18 cellular contexts compared by ENCODE assay signal in the genomic region with DNA sequence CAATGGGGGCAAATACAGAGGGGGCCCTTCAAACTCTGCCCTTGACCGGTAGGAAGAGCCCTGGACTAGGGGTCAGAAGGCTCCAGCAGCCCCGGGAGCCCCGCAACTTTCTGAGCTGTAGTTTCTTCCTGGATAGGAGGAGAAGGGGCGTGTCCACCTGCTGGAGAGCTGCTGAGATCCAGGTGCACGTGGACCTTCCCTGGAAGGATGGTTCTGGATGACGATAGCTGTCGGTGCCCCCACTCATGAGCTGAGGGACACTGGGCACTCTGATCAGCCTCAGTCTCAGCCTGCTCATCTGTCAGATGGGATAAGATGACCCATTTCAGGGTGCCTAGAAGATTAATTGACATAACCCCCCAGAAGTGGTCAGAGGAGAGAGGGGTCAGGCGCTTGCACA.
DNase-seq lines count a peak whose midpoint lies in the region; ATAC-seq, FAIRE-seq and TF ChIP-seq lines count a peak whose summit lies in the region.
"Had no signal": no experiment of that assay in that cellular context is flagged by ENCODE, and none has a peak within 500 bp of the region (broad histone marks: within the 10 kb centered on the region; RNA-seq: fewer than 3 reads in every experiment).

No MANE protein-coding gene starts in this region.

- H2AFZ ChIP-seq in HepG2 (ENCODE audit: low read length) = no peak overlapping the region
- no peak overlapping the region for H2AFZ ChIP-seq in neuronal stem cell (ENCODE audit: low read length)
- H2AFZ ChIP-seq: GM23248 had no signal

- H3K14ac ChIP-seq in neuronal stem cell (ENCODE audit: low read length) = no peak overlapping the region

- no peaks in the 10 kb centered on the region for H3K79me1 ChIP-seq in neuronal stem cell (ENCODE audit: low read depth, low read length)

- H3K27ac ChIP-seq in right atrium auricular region (no peak overlapping the region), HepG2 (ENCODE audit: extremely low read length, insufficient read depth, low read length) (no peak overlapping the region), neuronal stem cell (replicated peaks; ENCODE audit: low read length) (no peak overlapping the region)
- H3K27ac ChIP-seq: BLaER1 treated with 17β-estradiol and CSF1 and Interleukin-3, amounts not matched to agents 10 nM and 100 nM; GM23248 had no signal

- no peaks in the 10 kb centered on the region for H3K79me2 ChIP-seq in HepG2 (ENCODE audit: insufficient read depth, low read length)

- H3K4me2 ChIP-seq in HepG2 (ENCODE audit: low read depth, low read length) = no peak overlapping the region
- no peak overlapping the region for H3K4me2 ChIP-seq in neuronal stem cell (ENCODE audit: insufficient read depth, low read length, poor library complexity, severe bottlenecking)
- H3K4me2 ChIP-seq: BLaER1 treated with 17β-estradiol and CSF1 and Interleukin-3, amounts not matched to agents 10 nM and 100 nM had no signal

- TF ChIP-seq CTCF in right atrium auricular region (IDR thresholded peaks at IDR 0.05) = no peak
- no peak for TF ChIP-seq CTCF in HepG2 (CRISPR knock-in tag; IDR thresholded peaks at IDR 0.05)

- peaks cover 3% of the 10 kb centered on the region; the same call in 1 of the 2 replicates for H4K20me1 ChIP-seq in HepG2 (ENCODE audit: insufficient read depth, low read length)
- H4K20me1 ChIP-seq: BLaER1 treated with 17β-estradiol and CSF1 and Interleukin-3, amounts not matched to agents 10 nM and 100 nM had no signal

- H4K8ac ChIP-seq in neuronal stem cell (ENCODE audit: low read depth, low read length) = no peak overlapping the region

- H3K9me3 ChIP-seq in right atrium auricular region (no peaks in the 10 kb centered on the region), HepG2 (ENCODE audit: low read length) (peaks cover 5% of the 10 kb centered on the region; the same call in 1 of the 2 replicates), neuronal stem cell (replicated peaks in 1 of 2; ENCODE audit: control insufficient read depth in 2 of 2, insufficient read depth in 1 of 2, low read depth in 1 of 2, low read length in 2 of 2) (peaks cover 3 to 5% of the 10 kb centered on the region in 2 donors)

- no peak overlapping the region for H3K18ac ChIP-seq in neuronal stem cell (ENCODE audit: low read length)

- H3K23ac ChIP-seq in neuronal stem cell (ENCODE audit: low read depth, low read length, poor library complexity) = no peak overlapping the region

- intact Hi-C loops in left ventricle myocardium superior (cut with micrococcal nuclease) = no loop called here
- intact Hi-C loops in HepG2 (cut with micrococcal nuclease; ENCODE audit: unreplicated experiment) = no loop called here

- ATAC-seq in left ventricle myocardium superior = no peak
- no peak for ATAC-seq in HepG2
- ATAC-seq: GM12878 had no signal

- H3K4ac ChIP-seq in neuronal stem cell (ENCODE audit: low read length) = no peak overlapping the region

- H3K9ac ChIP-seq in HepG2 (ENCODE audit: insufficient read depth, low read depth, low read length) (no peak overlapping the region), neuronal stem cell (ENCODE audit: low read depth, low read length, poor library complexity) (no peak overlapping the region)
- H3K9ac ChIP-seq: BLaER1 treated with 17β-estradiol and CSF1 and Interleukin-3, amounts not matched to agents 10 nM and 100 nM; GM23248 had no signal

- BruUV-seq in HepG2 (replicated peaks; lab: Mats Ljungman, UMichigan) = no TSS peak

- POLR2A ChIA-PET in HepG2 (lab: Yijun Ruan, JAX) = no interaction called here

- TF ChIP-seq POLR2A in HepG2 (IDR thresholded peaks at IDR 0.05; ENCODE audit: insufficient read depth in 1 of 2, low read depth in 2 of 2, low read length in 2 of 2) (no peak), GM12891 (IDR thresholded peaks at IDR 0.05; ENCODE audit: low read depth, low read length) (no peak)

- CTCF ChIA-PET in HepG2 (lab: Yijun Ruan, JAX; ENCODE audit: low intra/inter-chr PET ratio, low total read pairs) = no interaction called here

- in situ Hi-C loops in HepG2 (cut with HindIII; ENCODE audit: extremely low pct_ligation_motif_present, low pct_unique_long_range_greater_than_20kb) = no loop called here

- 22% methylated on average over 8 of the region's 8 CpGs for WGBS in HepG2 (ENCODE audit: low lambda C conversion rate)
- WGBS in neuronal stem cell (ENCODE audit: extremely low coverage in 2 of 2, insufficient read length in 2 of 2, insufficient replicate concordance in 1 of 2), 2 donors = no CpG with 5 or more reads among the region's 8 CpGs

- H2BK5ac ChIP-seq in neuronal stem cell (ENCODE audit: low read length) = no peak overlapping the region

- no peak for FAIRE-seq in HepG2 (lab: Jason Lieb, UNC)
- no peak for FAIRE-seq in GM12891 (lab: Jason Lieb, UNC)
- FAIRE-seq: GM12878 had no signal

- H2BK12ac ChIP-seq in neuronal stem cell (ENCODE audit: low read length) = no peak overlapping the region

- H3K4me1 ChIP-seq in right atrium auricular region (peaks cover 0 to 12% of the 10 kb centered on the region in 2 donors), HepG2 (ENCODE audit: insufficient read depth, low read length) (peaks cover 7% of the 10 kb centered on the region; the same call in 1 of the 2 replicates), neuronal stem cell (ENCODE audit: control insufficient read depth in 2 of 2, insufficient read depth in 1 of 2, low read depth in 1 of 2, low read length in 2 of 2) (peaks cover 0 to 6% of the 10 kb centered on the region in 2 donors)

- H3K36me3 ChIP-seq in right atrium auricular region = no peaks in the 10 kb centered on the region
- no peaks in the 10 kb centered on the region for H3K36me3 ChIP-seq in HepG2 (replicated peaks in 1 of 2; ENCODE audit: control insufficient read depth in 1 of 2, insufficient read depth in 2 of 2, low read length in 2 of 2)
- no peaks in the 10 kb centered on the region for H3K36me3 ChIP-seq in neuronal stem cell (replicated peaks in 1 of 2; ENCODE audit: control insufficient read depth in 2 of 2, insufficient read depth in 2 of 2, low read length in 2 of 2)
- H3K36me3 ChIP-seq: BLaER1 treated with 17β-estradiol and CSF1 and Interleukin-3, amounts not matched to agents 10 nM and 100 nM had no signal

- no peak overlapping the region for H3K4me3 ChIP-seq in right atrium auricular region
- no peak overlapping the region for H3K4me3 ChIP-seq in HepG2 (replicated peaks in 1 of 3; ENCODE audit: insufficient read depth in 1 of 3, low read depth in 2 of 3, low read length in 3 of 3)
- no peak overlapping the region for H3K4me3 ChIP-seq in neuronal stem cell (ENCODE audit: low read length in 2 of 2)
- H3K4me3 ChIP-seq: BLaER1 treated with 17β-estradiol and CSF1 and Interleukin-3, amounts not matched to agents 10 nM and 100 nM; GM12878; GM23248 had no signal

- TF ChIP-seq RAD21 in HepG2 (CRISPR knock-in tag; IDR thresholded peaks at IDR 0.05) = no peak

- DNase-seq in left ventricle myocardium superior = peak; percentile 1
- no peak for DNase-seq in right atrium auricular region (ENCODE audit: low spot score)
- DNase-seq in HepG2 (ENCODE audit: low spot score) = no peak
- no peak for DNase-seq in neuronal stem cell (ENCODE audit: low spot score)
- no peak for DNase-seq in GM12891 (ENCODE audit: insufficient read length, low spot score)
- DNase-seq in NCI-H1417 treated with DMSO at 0.1 percent for 48 hours (lab: John Stamatoyannopoulos, UW) = no peak
- DNase-seq in NCI-H2227 treated with DMSO at 0.1 percent for 48 hours (lab: John Stamatoyannopoulos, UW) = no peak
- DNase-seq: CD4-positive, CD25-positive, alpha-beta regulatory T cell; CD8-positive, alpha-beta memory T cell; COR-L47; DMS 273 treated with DMSO at 0.1 percent for 48 hours; DMS53; DND-41; EL; GM23248; HCEC 1CT had no signal

- no peak overlapping the region for H2BK15ac ChIP-seq in neuronal stem cell (ENCODE audit: low read length)

- TF ChIP-seq EP300 in HepG2 (IDR thresholded peaks at IDR 0.05; ENCODE audit: low read depth in 2 of 2, low read length in 2 of 2) (no peak), HepG2 (CRISPR knock-in tag; IDR thresholded peaks at IDR 0.05; ENCODE audit: borderline replicate concordance) (no peak)

- no peak overlapping the region for H4K91ac ChIP-seq in neuronal stem cell (ENCODE audit: low read depth, low read length, poor library complexity)

- H3K27me3 ChIP-seq in right atrium auricular region (no peaks in the 10 kb centered on the region), HepG2 (ENCODE audit: control insufficient read depth in 1 of 2, insufficient read depth in 2 of 2, low read length in 2 of 2) (peaks cover 5 to 27% of the 10 kb centered on the region in 2 experiments; a peak in 4 of 5 replicates), neuronal stem cell (ENCODE audit: control insufficient read depth in 3 of 3, insufficient read depth in 3 of 3, low read depth in 1 of 3, low read length in 3 of 3) (peaks cover 0 to 17% (median 0%) of the 10 kb centered on the region in 3 experiments)
- H3K27me3 ChIP-seq: BLaER1 treated with 17β-estradiol and CSF1 and Interleukin-3, amounts not matched to agents 10 nM and 100 nM had no signal

- H2BK120ac ChIP-seq in neuronal stem cell (ENCODE audit: low read depth, low read length) = no peak overlapping the region

- H2AK5ac ChIP-seq in neuronal stem cell (ENCODE audit: low read depth, low read length) = peak overlapping the region; percentile 91

TF ChIP-seq in HepG2, 621 proteins besides CTCF, POLR2A, EP300 and RAD21 (continues in another document):
- TF ChIP-seq SP1 (IDR thresholded peaks at IDR 0.05) (no peak), SP1 (CRISPR knock-in tag; IDR thresholded peaks at IDR 0.05) (no peak)

TF ChIP-seq in GM12891, 5 proteins besides CTCF, POLR2A, EP300 and RAD21:
- TF ChIP-seq POU2F2 (IDR thresholded peaks at IDR 0.05; ENCODE audit: low read depth, low read length) (no peak), TAF1 (IDR thresholded peaks at IDR 0.05; ENCODE audit: low read depth, low read length) (no peak), PAX5 (IDR thresholded peaks at IDR 0.05; ENCODE audit: insufficient read depth, low read length, severe bottlenecking) (no peak), SPI1 (IDR thresholded peaks at IDR 0.05; ENCODE audit: low read depth, low read length) (no peak), POLR2AphosphoS5 (IDR thresholded peaks at IDR 0.05; ENCODE audit: low read depth, low read length) (no peak)
